ENCODE assay signal across 19 cellular contexts in the genomic region with DNA sequence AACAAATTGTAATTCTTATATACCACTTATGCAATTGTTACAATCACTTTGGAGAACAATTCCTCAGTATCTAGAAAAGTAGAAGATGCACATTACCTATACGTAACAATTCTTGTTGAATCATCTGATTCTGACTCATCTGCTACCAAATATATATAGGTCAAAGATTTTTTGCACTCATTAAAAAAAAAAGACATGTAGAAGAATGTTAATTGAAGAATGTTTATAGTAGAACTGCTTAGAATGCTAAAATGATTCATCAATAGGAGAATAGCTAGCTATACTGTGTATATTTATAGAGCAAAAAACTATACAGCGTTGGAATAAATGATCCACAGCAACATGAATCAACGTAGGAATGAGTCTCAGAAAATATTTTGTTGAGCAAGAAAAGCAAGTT. TPM values are rescaled to one million over a fixed set of nuclear protein-coding genes. Genes with fewer than 3 reads are reported as not detected.
DNase-seq lines count a peak whose midpoint lies in the region; ATAC-seq, FAIRE-seq and TF ChIP-seq lines count a peak whose summit lies in the region.
"Had no signal": no experiment of that assay in that cellular context is flagged by ENCODE, and none has a peak within 500 bp of the region (broad histone marks: within the 10 kb centered on the region; RNA-seq: fewer than 3 reads in every experiment).

No MANE protein-coding gene starts in this region.

- H4K20me1 ChIP-seq in IMR-90 (ENCODE audit: insufficient read depth, low read length): no peaks in the 10 kb centered on the region

- no peak overlapping the region for H2AK5ac ChIP-seq in IMR-90 (ENCODE audit: low read depth, low read length)

- in situ Hi-C loops in IMR-90 (cut with MboI; ENCODE audit: low sequenced_read_pairs): no loop called here

- H3K14ac ChIP-seq in IMR-90 (replicated peaks; ENCODE audit: low read depth, low read length): no peak overlapping the region

- CTCF ChIA-PET in AG04449 (lab: Yijun Ruan, JAX): interaction anchor here (1.0 to 13.7 kb wide), 2 partner anchors 9 to 120 kb away, joined by 4 to 542 read pairs; no protein-coding TSS in a partner anchor
- CTCF ChIA-PET in IMR-90 (lab: Yijun Ruan, JAX): interaction anchor here (0.6 kb wide), 2 partner anchors 184 to 562 kb away, joined by 3 to 7 read pairs; no protein-coding TSS in a partner anchor

- FAIRE-seq in bronchial epithelial cell (lab: Jason Lieb, UNC): no peak
- FAIRE-seq: H54 had no signal

- no peak overlapping the region for H3K18ac ChIP-seq in IMR-90 (ENCODE audit: low read depth, low read length)

- no peak overlapping the region for H4K5ac ChIP-seq in IMR-90 (ENCODE audit: low read depth, low read length)

- POLR2A ChIA-PET in AG04449 (lab: Yijun Ruan, JAX): interaction anchor here (0.6 kb wide), 1 partner anchor 38 kb away, joined by 3 read pairs; no protein-coding TSS in a partner anchor
- POLR2A ChIA-PET in IMR-90 (lab: Charles Lee; ENCODE audit: unreplicated experiment): interaction anchor here (0.6 kb wide), 1 partner anchor 298 kb away, joined by 3 read pairs; no protein-coding TSS in a partner anchor

- H3K9me1 ChIP-seq in IMR-90 (ENCODE audit: insufficient read depth, low read length): peaks cover 7% of the 10 kb centered on the region

- no peak overlapping the region for H2AK9ac ChIP-seq in IMR-90 (replicated peaks; ENCODE audit: low read depth, low read length, poor library complexity)

- no peak overlapping the region for H3K23ac ChIP-seq in IMR-90 (ENCODE audit: low read depth, low read length)

- H3K9ac ChIP-seq in IMR-90 (ENCODE audit: low read depth, low read length): no peak overlapping the region

- BruUV-seq in IMR-90 (replicated peaks; lab: Mats Ljungman, UMichigan): no TSS peak

- H3K36me3 Mint-ChIP-seq in glutamatergic neuron (ENCODE audit: unreplicated experiment): no peaks in the 10 kb centered on the region
- H3K36me3 Mint-ChIP-seq: IgD-negative memory B cell had no signal

- no peak overlapping the region for H2BK120ac ChIP-seq in IMR-90 (ENCODE audit: low read depth, low read length)

- H4K8ac ChIP-seq in IMR-90 (ENCODE audit: low read depth in 2 of 2, low read length in 2 of 2): no peak overlapping the region

- intact Hi-C loops in IMR-90 (cut with micrococcal nuclease): no loop called here

- H3K4ac ChIP-seq in IMR-90 (ENCODE audit: low read depth, low read length): no peak overlapping the region

- H2BK15ac ChIP-seq in IMR-90 (ENCODE audit: low read depth, low read length): no peak overlapping the region

- no peak overlapping the region for H3K27ac ChIP-seq in IMR-90 (ENCODE audit: insufficient read depth, low read length)
- H3K27ac ChIP-seq in foreskin keratinocyte: no peak overlapping the region
- H3K27ac ChIP-seq: SJSA1 had no signal

- H3K36me3 ChIP-seq in IMR-90 (ENCODE audit: control insufficient read depth, insufficient read depth, low read length) (no peaks in the 10 kb centered on the region), bronchial epithelial cell (ENCODE audit: control insufficient read depth, insufficient read depth, low read length) (no peaks in the 10 kb centered on the region)
- H3K36me3 ChIP-seq: SJSA1 had no signal

- H3K27me3 ChIP-seq in IMR-90 (ENCODE audit: control insufficient read depth, insufficient read depth, low read length) (no peaks in the 10 kb centered on the region), bronchial epithelial cell (ENCODE audit: control insufficient read depth, insufficient read depth, low read length) (no peaks in the 10 kb centered on the region), foreskin keratinocyte (no peaks in the 10 kb centered on the region)
- H3K27me3 ChIP-seq: SJSA1 had no signal

- H3K9me3 Mint-ChIP-seq in glutamatergic neuron (ENCODE audit: unreplicated experiment): no peaks in the 10 kb centered on the region
- H3K9me3 Mint-ChIP-seq: CD4-positive, alpha-beta T cell had no signal

- H3K56ac ChIP-seq in IMR-90 (ENCODE audit: extremely low read depth, insufficient read depth, low read length): no peak overlapping the region

- ATAC-seq in IMR-90 (ENCODE audit: low read depth) (peak; percentile 50), foreskin keratinocyte (peak; percentile 44), GM18873 (IDR thresholded peaks at IDR 0.05; ENCODE audit: low FRiP score, unreplicated experiment) (no peak), HG02852 (IDR thresholded peaks at IDR 0.05; ENCODE audit: unreplicated experiment) (no peak)

- H3K4me3 ChIP-seq in AG04449 (ENCODE audit: low read depth, low read length) (no peak overlapping the region), IMR-90 (ENCODE audit: insufficient read depth, low read depth, low read length) (no peak overlapping the region), bronchial epithelial cell (ENCODE audit: low read depth, low read length) (no peak overlapping the region)
- H3K4me3 ChIP-seq: SJSA1 had no signal

- H3K27ac Mint-ChIP-seq in glutamatergic neuron (ENCODE audit: unreplicated experiment): no peak overlapping the region
- H3K27ac Mint-ChIP-seq: B cell; CD4-positive, alpha-beta T cell had no signal

- peaks cover 3% of the 10 kb centered on the region for H3K9me3 ChIP-seq in IMR-90 (ENCODE audit: control insufficient read depth, insufficient read depth, low read length)

- WGBS in IMR-90 (ENCODE audit: extremely low coverage in 2 of 2, insufficient read length in 1 of 2), 2 experiments: no CpG with 5 or more reads among the region's 3 CpGs

- no peaks in the 10 kb centered on the region for H3K4me1 Mint-ChIP-seq in glutamatergic neuron (ENCODE audit: low read depth, unreplicated experiment)
- H3K4me1 Mint-ChIP-seq: B cell had no signal

- peak overlapping the region; percentile 54 for H2BK5ac ChIP-seq in IMR-90 (ENCODE audit: low read depth, low read length, poor library complexity, severe bottlenecking)

- no peak for TF ChIP-seq POLR2A in IMR-90 (IDR thresholded peaks at IDR 0.05; ENCODE audit: low read depth, low read length)

- H3K4me2 ChIP-seq in IMR-90 (ENCODE audit: low read depth, low read length): no peak overlapping the region

- DNase-seq in AG04449 (ENCODE audit: low read depth, low spot score) (peak; percentile 59), IMR-90 (peak; percentile 76), bronchial epithelial cell (ENCODE audit: low read depth) (peak; percentile 81), foreskin keratinocyte (peak; percentile 29 to 59), glutamatergic neuron (no peak)
- no peak for DNase-seq in activated CD4-positive, alpha-beta T cell treated with anti-CD3 and anti-CD28 coated beads, Interleukin-2, amount 50 U/mL, for 48 hours
- DNase-seq: ACHN; CD4-positive, alpha-beta T cell; DMS79; NCI-H1436; NCI-H2081; NCI-H524; RPMI8226 had no signal

- TF ChIP-seq RAD21 in IMR-90 (IDR thresholded peaks at IDR 0.05; ENCODE audit: low read length): no peak

- H3K4me3 Mint-ChIP-seq in glutamatergic neuron (ENCODE audit: unreplicated experiment): no peak overlapping the region
- H3K4me3 Mint-ChIP-seq: B cell; CD4-positive, alpha-beta T cell; IgD-negative memory B cell had no signal

- H3K79me1 ChIP-seq in IMR-90 (ENCODE audit: low read depth in 1 of 2, low read length in 2 of 2): no peaks in the 10 kb centered on the region

- H4K91ac ChIP-seq in IMR-90 (ENCODE audit: insufficient read depth, low read depth, low read length): no peak overlapping the region

- no peak for TF ChIP-seq CTCF in AG04449 (IDR thresholded peaks at IDR 0.05; ENCODE audit: insufficient read depth, low read length, missing control alignments)
- no peak for TF ChIP-seq CTCF in IMR-90 (conservative IDR thresholded peaks at IDR 0.05; ENCODE audit: low read depth, low read length)
- no peak for TF ChIP-seq CTCF in bronchial epithelial cell (IDR thresholded peaks at IDR 0.05; ENCODE audit: insufficient read depth, low read length, severe bottlenecking)
- TF ChIP-seq CTCF in foreskin keratinocyte (conservative IDR thresholded peaks at IDR 0.05): no peak
- TF ChIP-seq CTCF in glutamatergic neuron (IDR thresholded peaks at IDR 0.05; ENCODE audit: partially characterized antibody, unreplicated experiment): no peak

- no peaks in the 10 kb centered on the region for H3K27me3 Mint-ChIP-seq in glutamatergic neuron (ENCODE audit: unreplicated experiment)
- H3K27me3 Mint-ChIP-seq: CD4-positive, alpha-beta T cell had no signal

- H3K4me1 ChIP-seq in IMR-90 (ENCODE audit: control insufficient read depth, insufficient read depth, low read length) (peaks cover 17% of the 10 kb centered on the region), foreskin keratinocyte (peaks cover 12% of the 10 kb centered on the region)

- no peak overlapping the region for H2BK20ac ChIP-seq in IMR-90 (ENCODE audit: low read depth, low read length)

- dilution Hi-C loops in IMR-90 (cut with HindIII; ENCODE audit: low sequenced_read_pairs, unreplicated experiment): no loop called here

- no peak overlapping the region for H2AFZ ChIP-seq in IMR-90 (replicated peaks; ENCODE audit: low read length, poor library complexity)

TF ChIP-seq in IMR-90, 13 proteins besides CTCF, POLR2A, EP300 and RAD21 (continues in another document):
- TF ChIP-seq MAFK (IDR thresholded peaks at IDR 0.05; ENCODE audit: low read depth, low read length): peak; percentile 40
- TF ChIP-seq CHD1 (IDR thresholded peaks at IDR 0.05; ENCODE audit: low read depth, low read length): no peak
- TF ChIP-seq CEBPB (IDR thresholded peaks at IDR 0.05; ENCODE audit: low read depth, low read length): peak; percentile 63
- no peak for TF ChIP-seq RCOR1 (IDR thresholded peaks at IDR 0.05; ENCODE audit: insufficient replicate concordance, low read length)
- no peak for TF ChIP-seq MAZ (IDR thresholded peaks at IDR 0.05; ENCODE audit: borderline replicate concordance, low read depth, low read length)
- no peak for TF ChIP-seq NFE2L2 (IDR thresholded peaks at IDR 0.05; ENCODE audit: low read depth, low read length)
- TF ChIP-seq, protein P1, sequence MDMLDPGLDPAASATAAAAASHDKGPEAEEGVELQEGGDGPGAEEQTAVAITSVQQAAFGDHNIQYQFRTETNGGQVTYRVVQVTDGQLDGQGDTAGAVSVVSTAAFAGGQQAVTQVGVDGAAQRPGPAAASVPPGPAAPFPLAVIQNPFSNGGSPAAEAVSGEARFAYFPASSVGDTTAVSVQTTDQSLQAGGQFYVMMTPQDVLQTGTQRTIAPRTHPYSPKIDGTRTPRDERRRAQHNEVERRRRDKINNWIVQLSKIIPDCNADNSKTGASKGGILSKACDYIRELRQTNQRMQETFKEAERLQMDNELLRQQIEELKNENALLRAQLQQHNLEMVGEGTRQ (IDR thresholded peaks at IDR 0.05; ENCODE audit: low read depth, low read length): no peak
- no peak for TF ChIP-seq MXI1 (IDR thresholded peaks at IDR 0.05; ENCODE audit: borderline replicate concordance, low read depth, low read length)
- TF ChIP-seq SMC3 (IDR thresholded peaks at IDR 0.05; ENCODE audit: low read depth, low read length): no peak
- no peak; the same call in 1 of the 2 replicates for TF ChIP-seq BHLHE40 (IDR thresholded peaks at IDR 0.05; ENCODE audit: low read depth, low read length)

RNA-seq across cellular contexts. Expression of a gene that starts 29.5 kb away (rescaled TPM):
- total RNA-seq in IMR-90 (2012; rRNA removed) (67.9 and 80.3 TPM in 2 replicates), bronchial epithelial cell (29.0 and 50.2 TPM in 2 replicates), foreskin keratinocyte (143 and 168 TPM in 2 replicates), glutamatergic neuron (ENCODE audit: unreplicated experiment) (12.4 TPM)
- polyA plus RNA-seq in IMR-90 (2012; rRNA removed) (42.6 and 43.2 TPM in 2 replicates), foreskin keratinocyte (57.7 and 61.1 TPM in 2 replicates)
- polyA plus RNA-seq in IMR-90 (2012; cell fraction: cytosol; rRNA removed): 17.3 and 19.3 TPM in 2 replicates
- polyA plus RNA-seq in IMR-90 (2012; cell fraction: nucleus; rRNA removed; ENCODE audit: low replicate concordance): 17.0 and 40.3 TPM in 2 replicates

Comparison
In these comparisons a context has a peak if more than half of its experiments do, and no peak if none do; other contexts are left out.
1. DNase-seq: peak in AG04449 (single experiment), IMR-90 (single experiment), bronchial epithelial cell (single experiment) and foreskin keratinocyte (2 of 2); none in glutamatergic neuron (single experiment) and activated CD4-positive, alpha-beta T cell treated with anti-CD3 and anti-CD28 coated beads, Interleukin-2, amount 50 U/mL, for 48 hours (0 of 2).
2. ATAC-seq: peak in IMR-90 (single experiment) and foreskin keratinocyte (single experiment); none in GM18873 (single experiment) and HG02852 (single experiment).